Comparison of ENCODE assay signal across 8 cellular contexts in genomic region chr19:39479916-39480315, GRCh38. TPM values are rescaled to one million over a fixed set of nuclear protein-coding genes. Genes with fewer than 3 reads are reported as not detected.
DNase-seq lines count a peak whose midpoint lies in the region; ATAC-seq, FAIRE-seq and TF ChIP-seq lines count a peak whose summit lies in the region.

No MANE protein-coding gene starts in this region.

- 0 out of 2 replicates have a peak overlapping the region, but pooled peaks have one; percentile 78 for H2BK5ac ChIP-seq in H1 (ENCODE audit: low read depth, low read length)
- H2BK5ac ChIP-seq in trophoblast cell (ENCODE audit: low read depth, low read length, poor library complexity), result no peak overlapping the region

- no peak overlapping the region for H3K27ac ChIP-seq in H1 (ENCODE audit: low read depth, low read length)
- H3K27ac ChIP-seq in trophoblast cell (ENCODE audit: low read depth, low read length), result no peak overlapping the region

- H3K27me3 ChIP-seq in H1 (replicated peaks in 1 of 4; ENCODE audit: control insufficient read depth in 3 of 4, extremely low read depth in 1 of 4, insufficient read depth in 3 of 4, low read length in 3 of 4) (no peaks in the 10 kb centered on the region), trophoblast cell (ENCODE audit: insufficient read depth, low read length) (no peaks in the 10 kb centered on the region)

- H3K4me2 ChIP-seq in H1 (ENCODE audit: insufficient read depth in 1 of 2, low read depth in 2 of 2, low read length in 2 of 2) (peak overlapping the region; percentile 66 to 88), trophoblast cell (ENCODE audit: low read length) (peak overlapping the region; percentile 74)

- H4K12ac ChIP-seq in trophoblast cell (ENCODE audit: low read depth, low read length), result peak overlapping the region; percentile 55

- no peak for TF ChIP-seq RAD21 in H1 (IDR thresholded peaks at IDR 0.05 in 1 of 2, conservative IDR thresholded peaks at IDR 0.05 in 1 of 2; ENCODE audit: low read depth in 2 of 2, low read length in 2 of 2)

- no peak overlapping the region for H3K23ac ChIP-seq in H1 (ENCODE audit: insufficient read length)
- no peak overlapping the region for H3K23ac ChIP-seq in trophoblast cell (ENCODE audit: low read length)

- H3K36me3 ChIP-seq in H1 (ENCODE audit: control insufficient read depth in 2 of 4, insufficient read depth in 4 of 4, low read length in 3 of 4) (peaks cover 11 to 31% (median 13%) of the 10 kb centered on the region in 4 experiments), trophoblast cell (ENCODE audit: control insufficient read depth in 1 of 2, insufficient read depth in 2 of 2, low read length in 2 of 2) (peaks cover 23% of the 10 kb centered on the region in 2 experiments)

- H3K9ac ChIP-seq in H1 (replicated peaks in 1 of 4; ENCODE audit: extremely low read depth in 1 of 4, low read depth in 3 of 4, low read length in 3 of 4) (no peak overlapping the region), trophoblast cell (ENCODE audit: low read length) (no peak overlapping the region)

- no peak overlapping the region for H2BK20ac ChIP-seq in H1 (ENCODE audit: low read length)

- H2BK120ac ChIP-seq in H1 (replicated peaks; ENCODE audit: low read depth, low read length), result no peak overlapping the region
- peak overlapping the region; percentile 48 for H2BK120ac ChIP-seq in trophoblast cell (ENCODE audit: insufficient read depth, low read length, poor library complexity)

- no peak overlapping the region for H4K5ac ChIP-seq in H1 (ENCODE audit: insufficient read length, low read depth, low read length)

- POLR2A ChIA-PET in H1 (lab: Charles Lee; ENCODE audit: partially characterized antibody), result interaction anchor here (0.8 to 8.3 kb wide), 12 partner anchors 11 to 124 kb away, joined by 3 to 96 read pairs (median 4); partner anchors contain the start of genes DLL3, RPS16 and SUPT5H

- H3K56ac ChIP-seq in H1 (replicated peaks; ENCODE audit: insufficient read length, low read depth, low read length), result no peak overlapping the region

- peaks cover 6 to 24% of the 10 kb centered on the region in 2 experiments; a peak in 3 of 4 replicates for H3K79me2 ChIP-seq in H1 (ENCODE audit: control insufficient read depth in 1 of 2, insufficient read depth in 2 of 2, low read length in 2 of 2)
- H3K79me2 ChIP-seq in trophoblast cell (ENCODE audit: control insufficient read depth, insufficient read depth, low read length, poor library complexity), result peaks cover 9% of the 10 kb centered on the region

- no peak overlapping the region for H2AFZ ChIP-seq in H1 (ENCODE audit: low read length)
- no peak overlapping the region for H2AFZ ChIP-seq in trophoblast cell (ENCODE audit: insufficient read depth, low read length, poor library complexity)

- FAIRE-seq in GM12892 (lab: Jason Lieb, UNC), result peak; percentile 51
- FAIRE-seq in H1 (lab: Jason Lieb, UNC), result no peak

- H3K18ac ChIP-seq in H1 (ENCODE audit: extremely low read depth, low read length) (no peak overlapping the region), trophoblast cell (ENCODE audit: low read length) (no peak overlapping the region)

- no peak for ATAC-seq in HG03354 (IDR thresholded peaks at IDR 0.05; ENCODE audit: poor library complexity, severe bottlenecking, unreplicated experiment)

- no peak for TF ChIP-seq EP300 in H1 (IDR thresholded peaks at IDR 0.05; ENCODE audit: borderline replicate concordance in 1 of 2, low read depth in 2 of 2, low read length in 2 of 2)

- H3K23me2 ChIP-seq in H1 (ENCODE audit: low read depth, low read length), result peaks cover 5% of the 10 kb centered on the region

- H2BK15ac ChIP-seq in H1 (ENCODE audit: low read length), result no peak overlapping the region

- TF ChIP-seq CTCF in H1 (IDR thresholded peaks at IDR 0.05; ENCODE audit: control extremely low read depth in 1 of 3, insufficient read depth in 1 of 3, low read depth in 1 of 3, low read length in 3 of 3), result no peak

- no peak overlapping the region for H2AK5ac ChIP-seq in H1 (ENCODE audit: low read depth, low read length)
- H2AK5ac ChIP-seq in trophoblast cell (ENCODE audit: low read length), result no peak overlapping the region

- H4K8ac ChIP-seq in H1 (ENCODE audit: extremely low read depth, insufficient read depth, low read length) (no peak overlapping the region), trophoblast cell (ENCODE audit: low read depth, low read length) (peak overlapping the region; percentile 80)

- H3K9me3 ChIP-seq in H1 (ENCODE audit: insufficient read depth in 2 of 2, low read depth in 1 of 2, low read length in 1 of 2) (no peaks in the 10 kb centered on the region), trophoblast cell (ENCODE audit: insufficient read depth, low read depth, low read length) (no peaks in the 10 kb centered on the region)

- 77% methylated on average over 10 of the region's 10 CpGs; no CpG with 5 or more reads in 1 of the 2 experiments for WGBS in H1 (ENCODE audit: extremely low coverage in 1 of 2, insufficient coverage in 1 of 2, insufficient read length in 1 of 2, insufficient replicate concordance in 2 of 2, low coverage in 1 of 2, low lambda C conversion rate in 2 of 2, missing lambda C conversion rate in 1 of 2), 2 experiments
- no CpG with 5 or more reads among the region's 10 CpGs for WGBS in trophoblast cell (ENCODE audit: extremely low coverage, insufficient coverage, insufficient read length)

- no peak overlapping the region for H4K91ac ChIP-seq in H1 (replicated peaks; ENCODE audit: insufficient read length, low read length)
- H4K91ac ChIP-seq in trophoblast cell (ENCODE audit: low read depth, low read length), result no peak overlapping the region

- no peak overlapping the region for H3K4ac ChIP-seq in H1 (replicated peaks; ENCODE audit: insufficient read length, low read depth, low read length)
- no peak overlapping the region for H3K4ac ChIP-seq in trophoblast cell (ENCODE audit: low read depth, low read length)

- peaks cover 0 to 2% of the 10 kb centered on the region in 2 experiments for H4K20me1 ChIP-seq in H1 (replicated peaks in 1 of 2; ENCODE audit: control insufficient read depth in 1 of 2, insufficient read depth in 2 of 2, low read length in 2 of 2)

- H3K14ac ChIP-seq in H1 (ENCODE audit: insufficient read length) (no peak overlapping the region), trophoblast cell (ENCODE audit: low read length) (no peak overlapping the region)

- TF ChIP-seq POLR2A in GM12892 (IDR thresholded peaks at IDR 0.05; ENCODE audit: low read depth, low read length) (no peak), H1 (IDR thresholded peaks at IDR 0.05; ENCODE audit: control extremely low read depth in 1 of 2, low read depth in 2 of 2, low read length in 2 of 2) (no peak)

- peaks cover 0 to 10% (median 4%) of the 10 kb centered on the region in 4 experiments; a peak in 5 of 7 replicates for H3K4me1 ChIP-seq in H1 (replicated peaks in 1 of 4; ENCODE audit: control insufficient read depth in 3 of 4, insufficient read depth in 4 of 4, low read length in 3 of 4)
- H3K4me1 ChIP-seq in trophoblast cell (ENCODE audit: control insufficient read depth in 1 of 2, insufficient read depth in 2 of 2, low read length in 2 of 2), result peaks cover 7 to 9% of the 10 kb centered on the region in 2 experiments

- H3K79me1 ChIP-seq in H1 (ENCODE audit: low read depth, low read length), result peaks cover 4% of the 10 kb centered on the region
- H3K79me1 ChIP-seq in trophoblast cell (ENCODE audit: low read length), result peaks cover 7% of the 10 kb centered on the region

- CTCF ChIA-PET in H1 (lab: Charles Lee; ENCODE audit: partially characterized antibody), result no interaction called here

- H3K4me3 ChIP-seq in H1 (ENCODE audit: extremely low read depth in 1 of 4, insufficient read depth in 2 of 4, low read depth in 3 of 4, low read length in 4 of 4) (peak overlapping the region; percentile 17 to 94 (median 34); a peak in 4 of 8 replicates), trophoblast cell (ENCODE audit: low read depth, low read length) (no peak overlapping the region)

- H2BK12ac ChIP-seq in H1 (ENCODE audit: low read depth, low read length) (peak overlapping the region; percentile 75; the same call in 1 of the 2 replicates), trophoblast cell (ENCODE audit: low read length) (no peak overlapping the region)

- DNase-seq in GM12892 (ENCODE audit: insufficient read length) (no peak), OCI-M1 (lab: John Stamatoyannopoulos, UW) (peak; percentile 65), H1 (ENCODE audit: low read depth in 1 of 2, low spot score in 2 of 2) (no peak), trophoblast cell (peak; percentile 24 to 61), epidermal melanocyte (ENCODE audit: insufficient read length, low spot score) (no peak), KG1 (lab: John Stamatoyannopoulos, UW) (no peak)
- DNase-seq in activated CD8-positive, alpha-beta memory T cell treated with anti-CD3 and anti-CD28 coated beads for 24 hours, result no peak

RNA-seq across cellular contexts. Expression of gene TIMM50, which starts 0.7 kb away (rescaled TPM):
- 72.3 TPM for polyA plus RNA-seq in GM12892 (2012; ENCODE audit: missing spikeins)
- total RNA-seq in H1 (2021; fragmentation: NEBNext Ultra II Directional; extraction: Animal tissue kit (Norgen Biotek cat#: 25700)), result 153 and 155 TPM in 2 replicates
- 187 and 217 TPM in 2 replicates for polyA plus RNA-seq in H1 (2011; rRNA removed)
- 162 TPM for polyA plus RNA-seq in H1 (2011; cell fraction: cytosol; rRNA removed)
- 233 TPM for polyA plus RNA-seq in H1 (2011; cell fraction: nucleus; rRNA removed)
- 147 to 197 TPM (median 169 TPM) in 4 replicates for polyA plus RNA-seq in H1 (2012, experiment 1 of 2)
- polyA plus RNA-seq in H1 (2012, experiment 2 of 2), result 251 TPM
- polyA plus RNA-seq in H1 (2013, experiment 1 of 2), result 125 TPM
- polyA plus RNA-seq in H1 (2013, experiment 2 of 2), result 123 TPM
- 121 and 126 TPM in 2 replicates for polyA minus RNA-seq in H1 (2011; rRNA and poly(A)+ RNA removed)
- 92.0 TPM for polyA minus RNA-seq in H1 (2011; cell fraction: cytosol; rRNA and poly(A)+ RNA removed)
- 71.7 TPM for polyA minus RNA-seq in H1 (2011; cell fraction: nucleus; rRNA and poly(A)+ RNA removed)
- 66.8 and 71.3 TPM in 2 replicates for polyA plus RNA-seq in trophoblast cell (2013)

RNA-seq across cellular contexts. Expression of gene DLL3, which starts 18.8 kb away (rescaled TPM):
- 0.38 TPM for polyA plus RNA-seq in GM12892 (2012; ENCODE audit: missing spikeins)
- 11.3 and 12.2 TPM in 2 replicates for total RNA-seq in H1 (2021; fragmentation: NEBNext Ultra II Directional; extraction: Animal tissue kit (Norgen Biotek cat#: 25700))
- 13.8 and 16.6 TPM in 2 replicates for polyA plus RNA-seq in H1 (2011; rRNA removed)
- polyA plus RNA-seq in H1 (2011; cell fraction: cytosol; rRNA removed), result 10.9 TPM
- 13.1 TPM for polyA plus RNA-seq in H1 (2011; cell fraction: nucleus; rRNA removed)
- 4.0 to 10.2 TPM (median 8.6 TPM) in 4 replicates for polyA plus RNA-seq in H1 (2012, experiment 1 of 2)
- polyA plus RNA-seq in H1 (2012, experiment 2 of 2), result 6.7 TPM
- 63.8 TPM for polyA plus RNA-seq in H1 (2013, experiment 1 of 2)
- polyA plus RNA-seq in H1 (2013, experiment 2 of 2), result 53.9 TPM
- 1.2 and 1.6 TPM in 2 replicates for polyA minus RNA-seq in H1 (2011; rRNA and poly(A)+ RNA removed)
- 4.3 TPM for polyA minus RNA-seq in H1 (2011; cell fraction: cytosol; rRNA and poly(A)+ RNA removed)
- polyA minus RNA-seq in H1 (2011; cell fraction: nucleus; rRNA and poly(A)+ RNA removed), result 3.9 TPM
- 0.33 and 0.40 TPM in 2 replicates for polyA plus RNA-seq in trophoblast cell (2013)

RNA-seq across cellular contexts. Expression of gene SUPT5H, which starts 34.5 kb away (rescaled TPM):
- 72.1 TPM for polyA plus RNA-seq in GM12892 (2012; ENCODE audit: missing spikeins)
- 111 and 118 TPM in 2 replicates for total RNA-seq in H1 (2021; fragmentation: NEBNext Ultra II Directional; extraction: Animal tissue kit (Norgen Biotek cat#: 25700))
- polyA plus RNA-seq in H1 (2011; rRNA removed), result 77.8 and 110 TPM in 2 replicates
- polyA plus RNA-seq in H1 (2011; cell fraction: cytosol; rRNA removed), result 88.9 TPM
- polyA plus RNA-seq in H1 (2011; cell fraction: nucleus; rRNA removed), result 202 TPM
- polyA plus RNA-seq in H1 (2012, experiment 1 of 2), result 110 to 145 TPM (median 140 TPM) in 4 replicates
- 111 TPM for polyA plus RNA-seq in H1 (2012, experiment 2 of 2)
- polyA plus RNA-seq in H1 (2013, experiment 1 of 2), result 86.7 TPM
- polyA plus RNA-seq in H1 (2013, experiment 2 of 2), result 76.3 TPM
- 54.8 and 86.8 TPM in 2 replicates for polyA minus RNA-seq in H1 (2011; rRNA and poly(A)+ RNA removed)
- 45.4 TPM for polyA minus RNA-seq in H1 (2011; cell fraction: cytosol; rRNA and poly(A)+ RNA removed)
- polyA minus RNA-seq in H1 (2011; cell fraction: nucleus; rRNA and poly(A)+ RNA removed), result 57.4 TPM
- 139 and 147 TPM in 2 replicates for polyA plus RNA-seq in trophoblast cell (2013)

RNA-seq across cellular contexts. Expression of gene SELENOV, which starts 35.0 kb away (rescaled TPM):
- not detected for polyA plus RNA-seq in GM12892 (2012; ENCODE audit: missing spikeins)
- 8.4 and 11.0 TPM in 2 replicates for total RNA-seq in H1 (2021; fragmentation: NEBNext Ultra II Directional; extraction: Animal tissue kit (Norgen Biotek cat#: 25700))
- 10.7 and 21.8 TPM in 2 replicates for polyA plus RNA-seq in H1 (2011; rRNA removed)
- polyA plus RNA-seq in H1 (2011; cell fraction: cytosol; rRNA removed), result 11.5 TPM
- 27.1 TPM for polyA plus RNA-seq in H1 (2011; cell fraction: nucleus; rRNA removed)
- 9.8 to 12.5 TPM (median 11.4 TPM) in 4 replicates for polyA plus RNA-seq in H1 (2012, experiment 1 of 2)
- 9.3 TPM for polyA plus RNA-seq in H1 (2012, experiment 2 of 2)
- 23.6 TPM for polyA plus RNA-seq in H1 (2013, experiment 1 of 2)
- 19.1 TPM for polyA plus RNA-seq in H1 (2013, experiment 2 of 2)
- 1.2 and 2.0 TPM in 2 replicates for polyA minus RNA-seq in H1 (2011; rRNA and poly(A)+ RNA removed)
- polyA minus RNA-seq in H1 (2011; cell fraction: cytosol; rRNA and poly(A)+ RNA removed), result 4.4 TPM
- 16.2 TPM for polyA minus RNA-seq in H1 (2011; cell fraction: nucleus; rRNA and poly(A)+ RNA removed)
- 4.4 and 5.0 TPM in 2 replicates for polyA plus RNA-seq in trophoblast cell (2013)

RNA-seq across cellular contexts. Expression of gene RPS16, which starts 44.2 kb away (rescaled TPM):
- polyA plus RNA-seq in GM12892 (2012; ENCODE audit: missing spikeins), result 4,399 TPM
- 2,433 and 2,482 TPM in 2 replicates for total RNA-seq in H1 (2021; fragmentation: NEBNext Ultra II Directional; extraction: Animal tissue kit (Norgen Biotek cat#: 25700))
- polyA plus RNA-seq in H1 (2011; rRNA removed), result 7,810 and 9,546 TPM in 2 replicates
- 5,561 TPM for polyA plus RNA-seq in H1 (2011; cell fraction: cytosol; rRNA removed)
- polyA plus RNA-seq in H1 (2011; cell fraction: nucleus; rRNA removed), result 4,175 TPM
- 3,337 to 4,443 TPM (median 4,024 TPM) in 4 replicates for polyA plus RNA-seq in H1 (2012, experiment 1 of 2)
- polyA plus RNA-seq in H1 (2012, experiment 2 of 2), result 7,637 TPM
- 4,469 TPM for polyA plus RNA-seq in H1 (2013, experiment 1 of 2)
- 4,343 TPM for polyA plus RNA-seq in H1 (2013, experiment 2 of 2)
- 1,416 and 1,486 TPM in 2 replicates for polyA minus RNA-seq in H1 (2011; rRNA and poly(A)+ RNA removed)
- polyA minus RNA-seq in H1 (2011; cell fraction: cytosol; rRNA and poly(A)+ RNA removed), result 1,670 TPM
- 1,057 TPM for polyA minus RNA-seq in H1 (2011; cell fraction: nucleus; rRNA and poly(A)+ RNA removed)
- polyA plus RNA-seq in trophoblast cell (2013), result 3,136 and 3,193 TPM in 2 replicates

Comparison
In these comparisons a context has a peak if more than half of its experiments do, and no peak if none do; other contexts are left out.
1. DNase-seq: peak in OCI-M1 (single experiment) and trophoblast cell (2 of 2); none in GM12892 (single experiment), H1 (0 of 2), epidermal melanocyte (single experiment), KG1 (single experiment) and activated CD8-positive, alpha-beta memory T cell treated with anti-CD3 and anti-CD28 coated beads for 24 hours (single experiment).